Comparison of ENCODE assay signal across 22 cellular contexts in genomic region chr19:30249911-30250310, GRCh38.
"Had no signal": no experiment of that assay in that cellular context is flagged by ENCODE, and none has a peak within 500 bp of the region (broad histone marks: within the 10 kb centered on the region; RNA-seq: fewer than 3 reads in every experiment).

No MANE protein-coding gene starts in this region.

- H3K36me3 Mint-ChIP-seq: T-cell had no signal

- H3K4me3 Mint-ChIP-seq: T-cell; T-helper 1 cell treated with Interleukin-12 subunit alpha and Interleukin-12 subunit beta and Interleukin-4 antibody, amounts not matched to agents 30 μg/mL and 1 μg/mL, for 36 hours had no signal

- H3K27ac Mint-ChIP-seq: T-cell; T-helper 1 cell treated with Interleukin-12 subunit alpha and Interleukin-12 subunit beta and Interleukin-4 antibody, amounts not matched to agents 30 μg/mL and 1 μg/mL, for 36 hours had no signal

- H3K9me3 ChIP-seq: MG63, SK-N-SH had no signal

- H3K4me1 Mint-ChIP-seq: T-cell had no signal

- H3K4me3 ChIP-seq: MG63 had no signal

- H3K36me3 ChIP-seq: MG63 had no signal

- H3K9me3 Mint-ChIP-seq: T-cell; T-helper 1 cell treated with Interleukin-12 subunit alpha and Interleukin-12 subunit beta and Interleukin-4 antibody, amounts not matched to agents 30 μg/mL and 1 μg/mL, for 36 hours had no signal

- H3K9ac ChIP-seq: SK-N-SH had no signal

- DNase-seq: IMR-90, Karpas-422, KG1, MG63, NCI-H1092, NCI-H1105 treated with DMSO at 0.1 percent for 48 hours, NCI-H1417 treated with DMSO at 0.1 percent for 48 hours, NCI-H146, NCI-H1694 treated with DMSO at 0.1 percent for 48 hours, NCI-H1930, NCI-H2081, NCI-H2107, NCI-H2227 treated with DMSO at 0.1 percent for 48 hours, NCI-H524, NCI-H526 treated with DMSO at 0.1 percent for 48 hours, NCI-H748 treated with DMSO at 0.1 percent for 48 hours, RPMI8226, SHP77, SK-N-SH, SW 1271, T-cell had no signal
